ENCODE assay signal across 1 cellular context in genomic region chr1:53890522-53890941, GRCh38.
TF ChIP-seq lines count a peak whose summit lies in the region.

No MANE protein-coding gene starts in this region.

TF ChIP-seq in SK-N-SH treated with all-trans-retinoic acid at 6 μM for 48 hours, 23 proteins besides CTCF, POLR2A, EP300 and RAD21 (continued from another document):
- TF ChIP-seq RARB (CRISPR knock-in tag; IDR thresholded peaks at IDR 0.05) (no peak), PATZ1 (CRISPR knock-in tag; IDR thresholded peaks at IDR 0.05; ENCODE audit: borderline replicate concordance) (no peak), ESRRG (CRISPR knock-in tag; IDR thresholded peaks at IDR 0.05) (no peak), ZFP3 (CRISPR knock-in tag; IDR thresholded peaks at IDR 0.05) (no peak), ZNF565 (CRISPR knock-in tag; conservative IDR thresholded peaks at IDR 0.05; ENCODE audit: low read depth) (no peak), CSDC2 (CRISPR knock-in tag; IDR thresholded peaks at IDR 0.05) (no peak)
